25 cellular contexts compared by ENCODE assay signal in genomic region chr6:119280080-119280479, GRCh38.
"Had no signal": no experiment of that assay in that cellular context is flagged by ENCODE, and none has a peak within 500 bp of the region (broad histone marks: within the 10 kb centered on the region; RNA-seq: fewer than 3 reads in every experiment).

No MANE protein-coding gene starts in this region.

- H3K4me1 Mint-ChIP-seq: endodermal cell had no signal

- H3K36me3 ChIP-seq: colonic mucosa, gastrocnemius medialis, pancreas, transverse colon, upper lobe of right lung, uterus had no signal

- H3K4me3 Mint-ChIP-seq: dendritic cell treated with granulocyte-macrophage colony-stimulating factor and Interleukin-4, amounts not matched to agents 40 ng/mL and 50 ng/mL, for 4 days; endodermal cell; memory B cell; natural killer cell; stimulated activated naive B cell treated with anti-CD40 and anti-IgM and Interleukin-4, amounts not matched to agents 10 μg/mL and 1 μg/mL and 100 μg/mL, for 72 hours; stimulated activated naive CD8-positive, alpha-beta T cell treated with anti-CD3 and anti-CD28 coated beads, Interleukin-15, Interleukin-2, amounts not matched to agents 100 ng/mL and 50 ng/mL, for 24 hours had no signal

- H3K27ac ChIP-seq: colonic mucosa, epithelial cell of prostate, gastrocnemius medialis, pancreas, suprapubic skin, transverse colon, upper lobe of right lung, uterus had no signal

- H3K4me3 ChIP-seq: colonic mucosa, gastrocnemius medialis, lung, pancreas, skin epidermis, suprapubic skin, transverse colon, upper lobe of right lung, uterus had no signal

- H3K27me3 ChIP-seq: colonic mucosa, gastrocnemius medialis, pancreas, suprapubic skin, transverse colon, upper lobe of right lung, uterus had no signal

- DNase-seq: colonic mucosa; effector CD8-positive, alpha-beta T cell; endodermal cell; gastrocnemius medialis; head of caudate nucleus; natural killer cell; occipital lobe; pancreas; retina; stimulated activated CD4-positive, alpha-beta T cell treated with anti-CD3 and anti-CD28 coated beads, Interleukin-15, amount 100 ng/mL, for 24 hours; stimulated activated CD4-positive, alpha-beta T cell treated with anti-CD3 and anti-CD28 coated beads, Interleukin-2, amount 100 ng/mL, for 48 hours; stimulated activated naive B cell treated with anti-CD40 and anti-IgM and Interleukin-4, amounts not matched to agents 10 μg/mL and 1 μg/mL and 100 μg/mL, for 72 hours; transverse colon; upper lobe of right lung; uterus had no signal

- ATAC-seq: esophagus mucosa; gastrocnemius medialis; left lobe of liver; natural killer cell; sciatic nerve; stimulated activated naive B cell treated with anti-CD40 and anti-IgM and Interleukin-4, amounts not matched to agents 10 μg/mL and 1 μg/mL and 100 μg/mL, for 72 hours; upper lobe of right lung had no signal

- H3K9me3 ChIP-seq: colonic mucosa, gastrocnemius medialis, pancreas, suprapubic skin, transverse colon, upper lobe of right lung, uterus had no signal

- H3K9me3 Mint-ChIP-seq: dendritic cell treated with granulocyte-macrophage colony-stimulating factor and Interleukin-4, amounts not matched to agents 40 ng/mL and 50 ng/mL, for 4 days; endodermal cell; natural killer cell had no signal

- H3K4me1 ChIP-seq: colonic mucosa, gastrocnemius medialis, upper lobe of right lung had no signal

- H3K27ac Mint-ChIP-seq: dendritic cell treated with granulocyte-macrophage colony-stimulating factor and Interleukin-4, amounts not matched to agents 40 ng/mL and 50 ng/mL, for 4 days; endodermal cell; memory B cell; natural killer cell; stimulated activated naive B cell treated with anti-CD40 and anti-IgM and Interleukin-4, amounts not matched to agents 10 μg/mL and 1 μg/mL and 100 μg/mL, for 72 hours; stimulated activated naive CD8-positive, alpha-beta T cell treated with anti-CD3 and anti-CD28 coated beads, Interleukin-15, Interleukin-2, amounts not matched to agents 100 ng/mL and 50 ng/mL, for 24 hours had no signal

- H3K36me3 Mint-ChIP-seq: natural killer cell had no signal

- H3K27me3 Mint-ChIP-seq: dendritic cell treated with granulocyte-macrophage colony-stimulating factor and Interleukin-4, amounts not matched to agents 40 ng/mL and 50 ng/mL, for 4 days; memory B cell; stimulated activated naive B cell treated with anti-CD40 and anti-IgM and Interleukin-4, amounts not matched to agents 10 μg/mL and 1 μg/mL and 100 μg/mL, for 72 hours; stimulated activated naive CD8-positive, alpha-beta T cell treated with anti-CD3 and anti-CD28 coated beads, Interleukin-15, Interleukin-2, amounts not matched to agents 100 ng/mL and 50 ng/mL, for 24 hours had no signal
